ENCODE assay signal across 9 cellular contexts in genomic region chr2:237952851-237953250, GRCh38.
"Had no signal": no experiment of that assay in that cellular context is flagged by ENCODE, and none has a peak within 500 bp of the region (broad histone marks: within the 10 kb centered on the region; RNA-seq: fewer than 3 reads in every experiment).

No MANE protein-coding gene starts in this region.

- FAIRE-seq: K562 had no signal

- ATAC-seq: GM23338, HCT116, K562 had no signal

- H3K4me3 Mint-ChIP-seq: GM23338, HFFc6 had no signal

- H3K27ac Mint-ChIP-seq: GM23338, HFFc6 had no signal

- DNase-seq: H7, HFFc6, IMR-90, KG1 had no signal

- H3K4me2 ChIP-seq: GM23338 had no signal

- H3K9me3 ChIP-seq: HAP-1 had no signal

- H3K4me1 Mint-ChIP-seq: GM23338 had no signal

- H3K4me1 ChIP-seq: HAP-1 had no signal

- H3K4me3 ChIP-seq: GM23338, HAP-1, K562 had no signal

- H3K36me3 ChIP-seq: HAP-1 had no signal

- H2AFZ ChIP-seq: GM23338 had no signal

- H3K9me3 Mint-ChIP-seq: GM23338, HFFc6 had no signal

- H3K27ac ChIP-seq: HL-60 had no signal
